In the genomic region with DNA sequence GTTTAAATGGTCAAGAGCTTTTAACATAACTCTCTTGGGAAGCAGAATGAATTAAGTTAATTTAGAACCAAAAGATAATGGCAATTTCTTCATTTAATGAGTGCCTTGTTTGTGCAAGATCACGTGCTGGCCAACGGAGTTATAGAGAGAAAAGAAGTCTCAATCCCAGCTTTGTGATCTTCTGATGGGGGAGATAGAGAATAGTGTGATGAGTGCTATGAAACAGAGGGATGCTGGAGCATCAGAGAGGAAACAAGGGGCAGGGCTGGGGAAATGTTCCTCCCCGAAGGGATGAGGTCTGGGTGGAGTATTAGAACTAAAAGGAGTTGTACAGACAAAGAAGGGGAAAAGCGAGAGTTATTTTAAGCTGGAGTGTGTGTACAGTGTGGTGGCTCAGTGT, we compare ENCODE assay signal across 16 cellular contexts. TPM values are rescaled to one million over a fixed set of nuclear protein-coding genes. Genes with fewer than 3 reads are reported as not detected.
DNase-seq lines count a peak whose midpoint lies in the region; ATAC-seq and TF ChIP-seq lines count a peak whose summit lies in the region.
"Had no signal": no experiment of that assay in that cellular context is flagged by ENCODE, and none has a peak within 500 bp of the region (broad histone marks: within the 10 kb centered on the region; RNA-seq: fewer than 3 reads in every experiment).

No MANE protein-coding gene starts in this region.

- TF ChIP-seq CTCF in HEK293 (tag by site-specific recombination; IDR thresholded peaks at IDR 0.05) = no peak
- TF ChIP-seq CTCF in progenitor cell of endocrine pancreas (IDR thresholded peaks at IDR 0.05; ENCODE audit: unreplicated experiment) = no peak

- H3K36me3 Mint-ChIP-seq in T-helper 17 cell (ENCODE audit: low read depth) (peaks cover 6% of the 10 kb centered on the region), progenitor cell of endocrine pancreas (ENCODE audit: insufficient read depth) (peaks cover 2% of the 10 kb centered on the region)

- no peak overlapping the region for H3K27ac ChIP-seq in HEK293 (ENCODE audit: extremely low read depth, low read depth, low read length)
- H3K27ac ChIP-seq: A549, C4-2B had no signal

- ATAC-seq in T-helper 17 cell (no peak), HG02759 (IDR thresholded peaks at IDR 0.05; ENCODE audit: unreplicated experiment) (no peak)
- ATAC-seq: A549, HepG2 had no signal

- H3K9me3 ChIP-seq in HEK293 (ENCODE audit: control insufficient read depth, insufficient read depth, low read depth, low read length) (no peaks in the 10 kb centered on the region), T-helper 17 cell (ENCODE audit: control insufficient read depth, low read length, poor library complexity, severe bottlenecking) (no peaks in the 10 kb centered on the region)
- H3K9me3 ChIP-seq: A549, BE2C had no signal

- CTCF ChIA-PET in HEK293 (lab: Yijun Ruan, JAX) = interaction anchor here (0.6 to 1.5 kb wide), 5 partner anchors 17 to 548 kb away, joined by 3 to 5 read pairs (median 3); no protein-coding TSS in a partner anchor

- H3K27ac Mint-ChIP-seq in T-helper 17 cell = peak overlapping the region; percentile 45
- peak overlapping the region; percentile 21 for H3K27ac Mint-ChIP-seq in progenitor cell of endocrine pancreas

- H3K9me3 Mint-ChIP-seq in progenitor cell of endocrine pancreas (ENCODE audit: low read depth) = no peaks in the 10 kb centered on the region
- H3K9me3 Mint-ChIP-seq: CD4-positive, alpha-beta memory T cell had no signal

- DNase-seq in T-helper 17 cell = no peak
- peak; percentile 88 for DNase-seq in foreskin melanocyte
- DNase-seq in progenitor cell of endocrine pancreas (ENCODE audit: low spot score, unreplicated experiment) = no peak
- DNase-seq in stimulated activated CD4-positive, alpha-beta T cell treated with anti-CD3 and anti-CD28 coated beads, Interleukin-4, amount 100 ng/mL, for 1 hour = no peak
- no peak for DNase-seq in stimulated activated naive CD4-positive, alpha-beta T cell (lab: John Stamatoyannopoulos, UW)
- DNase-seq: BE2C; CD4-positive, alpha-beta memory T cell; COR-L47; DND-41; GDM1; HCEC 1CT had no signal

- peaks cover 33% of the 10 kb centered on the region for H3K4me1 Mint-ChIP-seq in T-helper 17 cell
- H3K4me1 Mint-ChIP-seq in progenitor cell of endocrine pancreas (ENCODE audit: low read depth) = peaks cover 35% of the 10 kb centered on the region

- H3K27me3 Mint-ChIP-seq in T-helper 17 cell = peaks cover 10% of the 10 kb centered on the region
- H3K27me3 Mint-ChIP-seq in progenitor cell of endocrine pancreas = no peaks in the 10 kb centered on the region
- H3K27me3 Mint-ChIP-seq: CD4-positive, alpha-beta memory T cell had no signal

- no peaks in the 10 kb centered on the region for H3K36me3 ChIP-seq in HEK293 (ENCODE audit: control insufficient read depth in 2 of 2, insufficient read depth in 1 of 2, low read length in 2 of 2)
- H3K36me3 ChIP-seq: BE2C had no signal

- POLR2A ChIA-PET in HEK293 (lab: Yijun Ruan, JAX) = no interaction called here

- H3K4me3 ChIP-seq in HEK293 (ENCODE audit: low read depth, low read length) = no peak overlapping the region
- H3K4me3 ChIP-seq: A549 had no signal

- H3K4me1 ChIP-seq in HEK293 (ENCODE audit: control insufficient read depth, insufficient read depth, low read length) = peaks cover 10% of the 10 kb centered on the region; the same call in 1 of the 2 replicates
- H3K4me1 ChIP-seq: A549, BE2C had no signal

- H3K4me3 Mint-ChIP-seq in T-helper 17 cell (peak overlapping the region; percentile 15), progenitor cell of endocrine pancreas (ENCODE audit: low read depth) (no peak overlapping the region)

TF ChIP-seq in HEK293, 187 proteins besides CTCF, POLR2A, EP300 and RAD21:
- TF ChIP-seq, protein P1, sequence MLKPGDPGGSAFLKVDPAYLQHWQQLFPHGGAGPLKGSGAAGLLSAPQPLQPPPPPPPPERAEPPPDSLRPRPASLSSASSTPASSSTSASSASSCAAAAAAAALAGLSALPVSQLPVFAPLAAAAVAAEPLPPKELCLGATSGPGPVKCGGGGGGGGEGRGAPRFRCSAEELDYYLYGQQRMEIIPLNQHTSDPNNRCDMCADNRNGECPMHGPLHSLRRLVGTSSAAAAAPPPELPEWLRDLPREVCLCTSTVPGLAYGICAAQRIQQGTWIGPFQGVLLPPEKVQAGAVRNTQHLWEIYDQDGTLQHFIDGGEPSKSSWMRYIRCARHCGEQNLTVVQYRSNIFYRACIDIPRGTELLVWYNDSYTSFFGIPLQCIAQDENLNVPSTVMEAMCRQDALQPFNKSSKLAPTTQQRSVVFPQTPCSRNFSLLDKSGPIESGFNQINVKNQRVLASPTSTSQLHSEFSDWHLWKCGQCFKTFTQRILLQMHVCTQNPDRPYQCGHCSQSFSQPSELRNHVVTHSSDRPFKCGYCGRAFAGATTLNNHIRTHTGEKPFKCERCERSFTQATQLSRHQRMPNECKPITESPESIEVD (tag by site-specific recombination; IDR thresholded peaks at IDR 0.05) = peak; percentile 63; the same call in 1 of the 2 replicates
- TF ChIP-seq ZNF544 (tag by site-specific recombination; IDR thresholded peaks at IDR 0.05) = no peak

RNA-seq across cellular contexts. Expression of a gene that starts 20.4 kb away (rescaled TPM):
- total RNA-seq in T-helper 17 cell = 10 to 100 TPM in 1 of 2 donors, 1 to 10 TPM in 1; 9.6 to 10.0 TPM
- total RNA-seq in progenitor cell of endocrine pancreas = 36.4 and 39.3 TPM in 2 replicates

RNA-seq across cellular contexts. Expression of a gene that starts 21.6 kb away (rescaled TPM):
- 10 to 100 TPM; 30.1 to 36.3 TPM for total RNA-seq in T-helper 17 cell
- total RNA-seq in progenitor cell of endocrine pancreas = 37.4 and 41.6 TPM in 2 replicates
